In genomic region chr10:24822557-24822956, GRCh38 we compare ENCODE assay signal across 9 cellular contexts.
DNase-seq lines count a peak whose midpoint lies in the region; ATAC-seq and TF ChIP-seq lines count a peak whose summit lies in the region.
"Had no signal": no experiment of that assay in that cellular context is flagged by ENCODE, and none has a peak within 500 bp of the region (broad histone marks: within the 10 kb centered on the region; RNA-seq: fewer than 3 reads in every experiment).

No MANE protein-coding gene starts in this region.

- intact Hi-C loops in activated CD4-positive, alpha-beta T cell treated with anti-CD3 and anti-CD28 coated beads for 36 hours (cut with DNase I, micrococcal nuclease), result loop anchor here (1.0 to 10.0 kb wide), 4 partner anchors 65 to 194 kb away; partner anchors contain the start of genes ENKUR (in 1 of the 2) and THNSL1 (in 1 of the 2)
- intact Hi-C loops in upper lobe of right lung (cut with DNase I) (no loop called here), aorta (cut with DNase I) (no loop called here)

- POLR2A ChIA-PET in activated CD4-positive, alpha-beta T cell treated with anti-CD3 and anti-CD28 coated beads for 36 hours (lab: Charles Lee), result no interaction called here

- peak; percentile 57 for DNase-seq in activated CD4-positive, alpha-beta T cell treated with anti-CD3 and anti-CD28 coated beads for 36 hours
- no peak for DNase-seq in activated CD4-positive, alpha-beta T cell treated with anti-CD3 and anti-CD28 coated beads for 1 hour
- peak; percentile 52 for DNase-seq in stimulated activated CD4-positive, alpha-beta T cell treated with anti-CD3 and anti-CD28 coated beads, Interleukin-4, amount 100 ng/mL, for 24 hours
- DNase-seq in upper lobe of right lung, result no peak
- no peak for DNase-seq in aorta
- no peak for DNase-seq in NCI-H524 treated with DMSO at 0.1 percent for 48 hours (lab: John Stamatoyannopoulos, UW)

- H3K27ac Mint-ChIP-seq in activated CD4-positive, alpha-beta T cell treated with anti-CD3 and anti-CD28 coated beads for 36 hours, result no peak overlapping the region
- H3K27ac Mint-ChIP-seq: activated naive CD8-positive, alpha-beta T cell had no signal

- peaks cover 37% of the 10 kb centered on the region for H3K4me1 Mint-ChIP-seq in activated CD4-positive, alpha-beta T cell treated with anti-CD3 and anti-CD28 coated beads for 36 hours

- CTCF ChIA-PET in activated CD4-positive, alpha-beta T cell treated with anti-CD3 and anti-CD28 coated beads for 36 hours (lab: Charles Lee), result interaction anchor here (0.7 kb wide), 1 partner anchor 129 kb away, joined by 3 read pairs; no protein-coding TSS in a partner anchor

- H3K4me3 Mint-ChIP-seq in activated CD4-positive, alpha-beta T cell treated with anti-CD3 and anti-CD28 coated beads for 36 hours, result no peak overlapping the region
- H3K4me3 Mint-ChIP-seq: activated naive CD8-positive, alpha-beta T cell had no signal

- H3K9me3 ChIP-seq in upper lobe of right lung (no peaks in the 10 kb centered on the region), aorta (ENCODE audit: control insufficient read depth, low read length) (no peaks in the 10 kb centered on the region)

- no peaks in the 10 kb centered on the region for H3K36me3 ChIP-seq in upper lobe of right lung
- H3K36me3 ChIP-seq in aorta (ENCODE audit: control insufficient read depth in 1 of 2, insufficient read depth in 2 of 2, low read length in 1 of 2), result no peaks in the 10 kb centered on the region

- H3K27me3 Mint-ChIP-seq in activated CD4-positive, alpha-beta T cell treated with anti-CD3 and anti-CD28 coated beads for 36 hours, result no peaks in the 10 kb centered on the region
- H3K27me3 Mint-ChIP-seq: activated naive CD8-positive, alpha-beta T cell had no signal

- no peak overlapping the region for H3K4me3 ChIP-seq in upper lobe of right lung
- H3K4me3 ChIP-seq in aorta (ENCODE audit: low read length in 2 of 2), result no peak overlapping the region

- WGBS in aorta, 2 donors, result 59 to 61% methylated on average over 2 of the region's 2 CpGs

- H3K9me3 Mint-ChIP-seq in activated CD4-positive, alpha-beta T cell treated with anti-CD3 and anti-CD28 coated beads for 36 hours (ENCODE audit: low read depth), result no peaks in the 10 kb centered on the region

- H3K36me3 Mint-ChIP-seq in activated CD4-positive, alpha-beta T cell treated with anti-CD3 and anti-CD28 coated beads for 36 hours (ENCODE audit: low read depth), result no peaks in the 10 kb centered on the region

- peak; percentile 78 for ATAC-seq in activated CD4-positive, alpha-beta T cell treated with anti-CD3 and anti-CD28 coated beads for 36 hours
- ATAC-seq in GM21825 (IDR thresholded peaks at IDR 0.05; ENCODE audit: unreplicated experiment) (peak; percentile 71), HG03571 (IDR thresholded peaks at IDR 0.05; ENCODE audit: unreplicated experiment) (peak; percentile 56), upper lobe of right lung (no peak), aorta (ENCODE audit: low FRiP score) (no peak)

- no peaks in the 10 kb centered on the region for H3K4me1 ChIP-seq in upper lobe of right lung
- no peaks in the 10 kb centered on the region for H3K4me1 ChIP-seq in aorta (ENCODE audit: control insufficient read depth in 1 of 2, insufficient read depth in 2 of 2, low read length in 2 of 2)

- H3K27ac ChIP-seq in upper lobe of right lung, result no peak overlapping the region
- H3K27ac ChIP-seq in aorta (ENCODE audit: low read depth in 1 of 2, low read length in 2 of 2), result no peak overlapping the region

- H3K27me3 ChIP-seq in upper lobe of right lung (no peaks in the 10 kb centered on the region), aorta (ENCODE audit: control insufficient read depth in 1 of 2, insufficient read depth in 2 of 2, low read length in 1 of 2) (no peaks in the 10 kb centered on the region)

- no peak for TF ChIP-seq CTCF in upper lobe of right lung (IDR thresholded peaks at IDR 0.05)

Comparison
In these comparisons a context has a peak if more than half of its experiments do, and no peak if none do; other contexts are left out.
1. DNase-seq: peak in activated CD4-positive, alpha-beta T cell treated with anti-CD3 and anti-CD28 coated beads for 36 hours (single experiment) and stimulated activated CD4-positive, alpha-beta T cell treated with anti-CD3 and anti-CD28 coated beads, Interleukin-4, amount 100 ng/mL, for 24 hours (single experiment); none in activated CD4-positive, alpha-beta T cell treated with anti-CD3 and anti-CD28 coated beads for 1 hour (single experiment), upper lobe of right lung (single experiment), aorta (0 of 2) and NCI-H524 treated with DMSO at 0.1 percent for 48 hours (single experiment).
2. ATAC-seq: peak in activated CD4-positive, alpha-beta T cell treated with anti-CD3 and anti-CD28 coated beads for 36 hours (single experiment), GM21825 (single experiment) and HG03571 (single experiment); none in upper lobe of right lung (single experiment) and aorta (single experiment).
3. intact Hi-C loops: an anchor here in activated CD4-positive, alpha-beta T cell treated with anti-CD3 and anti-CD28 coated beads for 36 hours (1.0 to 10.0 kb wide); none called in upper lobe of right lung and aorta.